ENCODE assay signal across 21 cellular contexts in the genomic region with DNA sequence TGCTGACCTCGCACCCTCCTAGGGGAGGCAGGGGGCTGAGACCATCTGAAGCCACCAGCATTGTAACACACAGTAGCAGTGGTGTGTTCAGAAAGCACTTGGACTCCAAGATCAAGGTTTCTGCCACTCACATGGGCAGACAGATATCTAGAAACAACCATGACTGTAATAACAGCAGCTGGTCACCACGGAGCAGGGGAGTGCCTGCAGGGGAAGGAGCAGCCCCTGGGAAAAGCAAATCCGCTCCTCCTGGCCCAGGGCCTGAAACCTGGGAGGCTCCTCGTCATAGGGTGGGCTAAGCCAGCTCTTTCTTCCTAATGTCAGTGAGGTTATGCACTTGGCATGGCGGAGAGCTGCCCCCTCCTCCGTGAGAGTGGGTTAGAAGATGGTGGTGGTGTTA.
"Had no signal": no experiment of that assay in that cellular context is flagged by ENCODE, and none has a peak within 500 bp of the region (broad histone marks: within the 10 kb centered on the region; RNA-seq: fewer than 3 reads in every experiment).

No MANE protein-coding gene starts in this region.

- DNase-seq: effector CD8-positive, alpha-beta T cell; foreskin keratinocyte; heart right ventricle; left colon; left ventricle myocardium superior; lower lobe of right lung; mucosa of descending colon; naive thymus-derived CD4-positive, alpha-beta T cell; psoas muscle; right cardiac atrium; small intestine; stimulated activated CD4-positive, alpha-beta T cell treated with anti-CD3 and anti-CD28 coated beads, Interleukin-15, amount 100 ng/mL, for 24 hours; stimulated activated CD4-positive, alpha-beta T cell treated with anti-CD3 and anti-CD28 coated beads, Interleukin-2, amount 100 ng/mL, for 48 hours; stimulated activated naive B cell treated with anti-CD40 and anti-IgM and Interleukin-4, amounts not matched to agents 10 μg/mL and 1 μg/mL and 100 μg/mL, for 72 hours; upper lobe of left lung had no signal

- ATAC-seq: foreskin keratinocyte; gastroesophageal sphincter; left colon; left ventricle myocardium superior; lower lobe of right lung; mucosa of descending colon; naive thymus-derived CD4-positive, alpha-beta T cell; psoas muscle; stimulated activated naive B cell treated with anti-CD40 and anti-IgM and Interleukin-4, amounts not matched to agents 10 μg/mL and 1 μg/mL and 100 μg/mL, for 72 hours had no signal

- H3K9me3 ChIP-seq: esophagus muscularis mucosa, gastroesophageal sphincter, heart right ventricle, lower lobe of right lung, mucosa of descending colon, psoas muscle, thoracic aorta, tibial nerve, upper lobe of left lung had no signal

- H3K27me3 ChIP-seq: esophagus muscularis mucosa, foreskin keratinocyte, gastroesophageal sphincter, heart right ventricle, tibial nerve, upper lobe of left lung had no signal

- H3K36me3 ChIP-seq: esophagus muscularis mucosa, gastroesophageal sphincter, heart right ventricle, lower lobe of right lung, thoracic aorta, tibial nerve, upper lobe of left lung had no signal

- H3K27ac Mint-ChIP-seq: naive thymus-derived CD4-positive, alpha-beta T cell; stimulated activated naive B cell treated with anti-CD40 and anti-IgM and Interleukin-4, amounts not matched to agents 10 μg/mL and 1 μg/mL and 100 μg/mL, for 72 hours; stimulated activated naive CD8-positive, alpha-beta T cell treated with anti-CD3 and anti-CD28 coated beads, Interleukin-15, Interleukin-2, amounts not matched to agents 100 ng/mL and 50 ng/mL, for 24 hours had no signal

- H3K4me3 ChIP-seq: esophagus muscularis mucosa, gastroesophageal sphincter, lower lobe of right lung, mucosa of descending colon, psoas muscle, thoracic aorta, tibial nerve, upper lobe of left lung had no signal

- H3K36me3 Mint-ChIP-seq: stimulated activated naive B cell treated with anti-CD40 and anti-IgM and Interleukin-4, amounts not matched to agents 10 μg/mL and 1 μg/mL and 100 μg/mL, for 72 hours had no signal

- H3K9me3 Mint-ChIP-seq: naive thymus-derived CD4-positive, alpha-beta T cell; nephron; stimulated activated naive B cell treated with anti-CD40 and anti-IgM and Interleukin-4, amounts not matched to agents 10 μg/mL and 1 μg/mL and 100 μg/mL, for 72 hours; stimulated activated naive CD8-positive, alpha-beta T cell treated with anti-CD3 and anti-CD28 coated beads, Interleukin-15, Interleukin-2, amounts not matched to agents 100 ng/mL and 50 ng/mL, for 24 hours had no signal

- H3K27ac ChIP-seq: esophagus muscularis mucosa, foreskin keratinocyte, gastroesophageal sphincter, lower lobe of right lung, psoas muscle, thoracic aorta, upper lobe of left lung had no signal

- H3K4me3 Mint-ChIP-seq: naive thymus-derived CD4-positive, alpha-beta T cell; nephron; stimulated activated naive B cell treated with anti-CD40 and anti-IgM and Interleukin-4, amounts not matched to agents 10 μg/mL and 1 μg/mL and 100 μg/mL, for 72 hours; stimulated activated naive CD8-positive, alpha-beta T cell treated with anti-CD3 and anti-CD28 coated beads, Interleukin-15, Interleukin-2, amounts not matched to agents 100 ng/mL and 50 ng/mL, for 24 hours had no signal

- H3K27me3 Mint-ChIP-seq: stimulated activated naive CD8-positive, alpha-beta T cell treated with anti-CD3 and anti-CD28 coated beads, Interleukin-15, Interleukin-2, amounts not matched to agents 100 ng/mL and 50 ng/mL, for 24 hours had no signal

- H3K4me1 ChIP-seq: psoas muscle had no signal

- H3K4me1 Mint-ChIP-seq: stimulated activated naive B cell treated with anti-CD40 and anti-IgM and Interleukin-4, amounts not matched to agents 10 μg/mL and 1 μg/mL and 100 μg/mL, for 72 hours had no signal
